ENCODE assay signal across 8 cellular contexts in genomic region chr9:34179528-34180138, GRCh38. TPM values are rescaled to one million over a fixed set of nuclear protein-coding genes. Genes with fewer than 3 reads are reported as not detected.
DNase-seq lines count a peak whose midpoint lies in the region; ATAC-seq and TF ChIP-seq lines count a peak whose summit lies in the region.

No MANE protein-coding gene starts in this region.

- no peaks in the 10 kb centered on the region for H3K27me3 Mint-ChIP-seq in CD4-positive, alpha-beta memory T cell
- H3K27me3 Mint-ChIP-seq in activated T-helper 2 cell treated with anti-CD3 and anti-CD28 coated beads, Interferon-gamma antibody, Interleukin-2, Interleukin-4, amounts not matched to agents 10 μg/mL and 5 μg/mL and 100 μg/mL, durations not matched to agents 14 hours and 24 hours and 36 hours (ENCODE audit: low read depth) = no peaks in the 10 kb centered on the region

- H3K4me3 Mint-ChIP-seq in CD4-positive, alpha-beta memory T cell = peak overlapping the region; percentile 91 to 100 (median 99)
- H3K4me3 Mint-ChIP-seq in activated T-helper 2 cell treated with anti-CD3 and anti-CD28 coated beads, Interferon-gamma antibody, Interleukin-2, Interleukin-4, amounts not matched to agents 10 μg/mL and 5 μg/mL and 100 μg/mL, durations not matched to agents 14 hours and 24 hours and 36 hours (ENCODE audit: low read depth) = peak overlapping the region; percentile 90

- POLR2A ChIA-PET in CD4-positive, alpha-beta memory T cell (lab: Charles Lee; ENCODE audit: partially characterized antibody) = interaction anchor here (0.8 to 2.2 kb wide), 12 partner anchors 9 to 485 kb away, joined by 3 to 22 read pairs (median 4); partner anchors contain the start of genes MYORG and SIGMAR1

- H3K36me3 ChIP-seq in CD4-positive, alpha-beta memory T cell (ENCODE audit: insufficient read depth, low read length) = no peaks in the 10 kb centered on the region
- no peaks in the 10 kb centered on the region for H3K36me3 ChIP-seq in gastrocnemius medialis

- H3K4me3 ChIP-seq in CD4-positive, alpha-beta memory T cell (ENCODE audit: low read length in 2 of 2) = peak overlapping the region; percentile 48 to 57
- H3K4me3 ChIP-seq in HL-60 (replicated peaks; ENCODE audit: insufficient read depth, low read length) = peak overlapping the region; percentile 98
- peak overlapping the region; percentile 72 for H3K4me3 ChIP-seq in right cardiac atrium (ENCODE audit: low read length)
- peak overlapping the region; percentile 73 to 98 (median 90) for H3K4me3 ChIP-seq in gastrocnemius medialis

- CTCF ChIA-PET in CD4-positive, alpha-beta memory T cell (lab: Charles Lee; ENCODE audit: partially characterized antibody) = interaction anchor here (1.5 kb wide), 1 partner anchor 24 kb away, joined by 3 read pairs; no protein-coding TSS in a partner anchor

- in situ Hi-C loops in gastrocnemius medialis (cut with MboI; ENCODE audit: low sequenced_read_pairs in 4 of 4) = loop anchor here in 1 of 4 donors (10.0 kb wide), 1 partner anchor 55 kb away; the partner anchor contains the start of gene DCAF12

- no peaks in the 10 kb centered on the region for H3K27me3 ChIP-seq in CD4-positive, alpha-beta memory T cell (ENCODE audit: insufficient read depth, low read length)
- H3K27me3 ChIP-seq in HL-60 (ENCODE audit: insufficient read depth, poor library complexity, severe bottlenecking) = no peaks in the 10 kb centered on the region
- no peaks in the 10 kb centered on the region for H3K27me3 ChIP-seq in right cardiac atrium (ENCODE audit: control insufficient read depth, insufficient read depth)
- no peaks in the 10 kb centered on the region for H3K27me3 ChIP-seq in gastrocnemius medialis

- H3K36me3 Mint-ChIP-seq in CD4-positive, alpha-beta memory T cell = peaks cover 4 to 18% of the 10 kb centered on the region in 2 donors
- peaks cover 21% of the 10 kb centered on the region for H3K36me3 Mint-ChIP-seq in activated T-helper 2 cell treated with anti-CD3 and anti-CD28 coated beads, Interferon-gamma antibody, Interleukin-2, Interleukin-4, amounts not matched to agents 10 μg/mL and 5 μg/mL and 100 μg/mL, durations not matched to agents 14 hours and 24 hours and 36 hours (ENCODE audit: low read depth)

- no peaks in the 10 kb centered on the region for H3K9me3 Mint-ChIP-seq in CD4-positive, alpha-beta memory T cell
- H3K9me3 Mint-ChIP-seq in activated T-helper 2 cell treated with anti-CD3 and anti-CD28 coated beads, Interferon-gamma antibody, Interleukin-2, Interleukin-4, amounts not matched to agents 10 μg/mL and 5 μg/mL and 100 μg/mL, durations not matched to agents 14 hours and 24 hours and 36 hours = no peaks in the 10 kb centered on the region

- intact Hi-C loops in CD4-positive, alpha-beta memory T cell (cut with micrococcal nuclease) = loop anchor here (1.0 to 2.0 kb wide), 4 partner anchors 73 to 197 kb away; partner anchors contain the start of genes KIF24, MYORG, NUDT2 and UBAP2
- intact Hi-C loops in activated T-helper 2 cell treated with anti-CD3 and anti-CD28 coated beads, Interferon-gamma antibody, Interleukin-2, Interleukin-4, amounts not matched to agents 10 μg/mL and 5 μg/mL and 100 μg/mL, durations not matched to agents 14 hours and 24 hours and 36 hours (cut with micrococcal nuclease) = loop anchor here (1.0 to 5.0 kb wide), 5 partner anchors 73 to 938 kb away; partner anchors contain the start of genes ATOSB, KIF24, NUDT2 and UBAP2
- intact Hi-C loops in right cardiac atrium (cut with DNase I) = loop anchor here in 2 of 4 donors (10.0 kb wide), 1 partner anchor 75 kb away; no protein-coding TSS in a partner anchor
- intact Hi-C loops in gastrocnemius medialis (cut with DNase I; ENCODE audit: low total_unique reads) = loop anchor here (1.0 to 10.0 kb wide), 5 partner anchors 52 to 295 kb away; partner anchors contain the start of genes DCAF12 and UBAP2
- intact Hi-C loops in posterior cingulate gyrus (cut with DNase I) = loop anchor here (5.0 kb wide), 1 partner anchor 52 kb away; the partner anchor contains the start of gene DCAF12

- 8% methylated on average over 12 of the region's 12 CpGs for whole genome bisulfite sequencing in right cardiac atrium

- no peaks in the 10 kb centered on the region for H3K9me3 ChIP-seq in CD4-positive, alpha-beta memory T cell (ENCODE audit: control insufficient read depth in 1 of 2, low read length in 2 of 2)
- H3K9me3 ChIP-seq in right cardiac atrium (ENCODE audit: control insufficient read depth, low read length) = no peaks in the 10 kb centered on the region
- no peaks in the 10 kb centered on the region for H3K9me3 ChIP-seq in gastrocnemius medialis

- TF ChIP-seq CTCF in HL-60 (IDR thresholded peaks at IDR 0.05; ENCODE audit: insufficient read depth, low read length) (no peak), gastrocnemius medialis (IDR thresholded peaks at IDR 0.05 in 4 of 5, conservative IDR thresholded peaks at IDR 0.05 in 1 of 5) (no peak)

- ATAC-seq in right cardiac atrium = peak in 1 of 2 donors; percentile 1
- peak; percentile 23 to 28 for ATAC-seq in gastrocnemius medialis

- H3K4me1 ChIP-seq in CD4-positive, alpha-beta memory T cell (ENCODE audit: insufficient read depth, low read length) = peaks cover 18% of the 10 kb centered on the region
- no peaks in the 10 kb centered on the region for H3K4me1 ChIP-seq in right cardiac atrium (ENCODE audit: control insufficient read depth, insufficient read depth, low read length)
- peaks cover 9 to 17% of the 10 kb centered on the region in 2 donors for H3K4me1 ChIP-seq in gastrocnemius medialis

- peak in 2 of 5 donors; percentile 23 to 24 for DNase-seq in CD4-positive, alpha-beta memory T cell
- DNase-seq in HL-60 (ENCODE audit: low read depth in 1 of 2, low spot score in 1 of 2) (peak in 1 of 2 experiments; percentile 78), right cardiac atrium (no peak), gastrocnemius medialis (no peak), NCI-H128 (lab: John Stamatoyannopoulos, UW; ENCODE audit: unreplicated experiment) (no peak), NCI-H82 (lab: John Stamatoyannopoulos, UW) (no peak), posterior cingulate gyrus (no peak)
- no peak for DNase-seq in activated T-helper 2 cell treated with anti-CD3 and anti-CD28 coated beads, Interferon-gamma antibody, Interleukin-2, Interleukin-4, amounts not matched to agents 10 μg/mL and 5 μg/mL and 100 μg/mL, durations not matched to agents 14 hours and 24 hours and 36 hours (ENCODE audit: low spot score)

- TF ChIP-seq POLR2A in gastrocnemius medialis (IDR thresholded peaks at IDR 0.05) = no peak

- H3K27ac ChIP-seq in CD4-positive, alpha-beta memory T cell (ENCODE audit: low read depth, low read length) = peak overlapping the region; percentile 94
- peak overlapping the region; percentile 87 for H3K27ac ChIP-seq in HL-60 (replicated peaks)
- H3K27ac ChIP-seq in right cardiac atrium (ENCODE audit: low read length) = peak overlapping the region; percentile 86
- peak overlapping the region; percentile 93 to 99 (median 96) for H3K27ac ChIP-seq in gastrocnemius medialis

- H3K27ac Mint-ChIP-seq in CD4-positive, alpha-beta memory T cell = peak overlapping the region; percentile 85 to 100 (median 100)
- peak overlapping the region; percentile 94 for H3K27ac Mint-ChIP-seq in activated T-helper 2 cell treated with anti-CD3 and anti-CD28 coated beads, Interferon-gamma antibody, Interleukin-2, Interleukin-4, amounts not matched to agents 10 μg/mL and 5 μg/mL and 100 μg/mL, durations not matched to agents 14 hours and 24 hours and 36 hours

- peaks cover 15 to 31% (median 18%) of the 10 kb centered on the region in 4 donors for H3K4me1 Mint-ChIP-seq in CD4-positive, alpha-beta memory T cell
- peaks cover 11% of the 10 kb centered on the region for H3K4me1 Mint-ChIP-seq in activated T-helper 2 cell treated with anti-CD3 and anti-CD28 coated beads, Interferon-gamma antibody, Interleukin-2, Interleukin-4, amounts not matched to agents 10 μg/mL and 5 μg/mL and 100 μg/mL, durations not matched to agents 14 hours and 24 hours and 36 hours (ENCODE audit: low read depth)

RNA-seq across cellular contexts. Expression of gene UBAP1, which starts 0.8 kb away (rescaled TPM):
- 10 to 100 TPM; 34.8 to 36.3 TPM for total RNA-seq in CD4-positive, alpha-beta memory T cell
- polyA plus RNA-seq in CD4-positive, alpha-beta memory T cell = 10 to 100 TPM; 57.5 to 58.8 TPM
- total RNA-seq in activated T-helper 2 cell treated with anti-CD3 and anti-CD28 coated beads, Interferon-gamma antibody, Interleukin-2, Interleukin-4, amounts not matched to agents 10 μg/mL and 5 μg/mL and 100 μg/mL, durations not matched to agents 14 hours and 24 hours and 36 hours = 33.6 and 33.7 TPM in 2 replicates
- 10 to 100 TPM; 43.6 to 51.1 (median 46.6) TPM for total RNA-seq in right cardiac atrium
- polyA plus RNA-seq in right cardiac atrium = 31.2 TPM
- total RNA-seq in gastrocnemius medialis = 100 to 1,000 TPM in 1 of 4 donors, 10 to 100 TPM in 3; 69.5 to 162 (median 90.8) TPM

RNA-seq across cellular contexts. Expression of gene DCAF12, which starts 53.1 kb away (rescaled TPM):
- 10 to 100 TPM; 29.7 to 31.0 TPM for total RNA-seq in CD4-positive, alpha-beta memory T cell
- 10 to 100 TPM; 13.0 to 19.3 TPM for polyA plus RNA-seq in CD4-positive, alpha-beta memory T cell
- total RNA-seq in activated T-helper 2 cell treated with anti-CD3 and anti-CD28 coated beads, Interferon-gamma antibody, Interleukin-2, Interleukin-4, amounts not matched to agents 10 μg/mL and 5 μg/mL and 100 μg/mL, durations not matched to agents 14 hours and 24 hours and 36 hours = 42.8 and 43.5 TPM in 2 replicates
- total RNA-seq in right cardiac atrium (10 to 100 TPM; 12.0 to 17.1 (median 15.5) TPM), gastrocnemius medialis (10 to 100 TPM; 19.4 to 33.7 (median 26.7) TPM)
- polyA plus RNA-seq in right cardiac atrium = 8.3 TPM
